Comparison of ENCODE assay signal across 14 cellular contexts in the genomic region with DNA sequence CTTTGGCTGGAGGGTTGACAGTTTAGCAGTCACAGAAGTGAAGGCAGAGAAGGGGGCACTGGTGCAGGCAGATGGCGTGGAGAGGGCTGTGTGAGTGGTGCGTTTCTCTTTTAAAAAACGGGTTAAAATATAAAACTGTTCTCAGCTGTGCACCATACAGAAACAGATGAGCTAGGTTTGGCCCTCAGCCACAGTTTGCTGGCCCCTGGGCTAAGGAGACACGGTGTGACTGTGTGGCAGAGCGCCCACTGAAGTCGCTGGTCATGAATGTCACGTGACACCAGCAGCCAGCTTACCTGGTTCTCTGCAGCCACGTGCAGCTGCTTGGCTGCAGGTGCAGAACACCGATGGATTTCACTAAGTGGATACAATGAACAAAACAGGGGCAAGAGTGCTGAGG. TPM values are rescaled to one million over a fixed set of nuclear protein-coding genes. Genes with fewer than 3 reads are reported as not detected.
DNase-seq lines count a peak whose midpoint lies in the region; ATAC-seq lines count a peak whose summit lies in the region.
"Had no signal": no experiment of that assay in that cellular context is flagged by ENCODE, and none has a peak within 500 bp of the region (broad histone marks: within the 10 kb centered on the region; RNA-seq: fewer than 3 reads in every experiment).

No MANE protein-coding gene starts in this region.

- H3K36me3 Mint-ChIP-seq in activated T-cell treated with anti-CD3 and anti-CD28 coated beads, Interleukin-2, amount 50 U/mL, for 72 hours (ENCODE audit: insufficient read depth in 2 of 2) = peaks cover 18 to 28% of the 10 kb centered on the region in 2 donors
- H3K36me3 Mint-ChIP-seq in central memory CD8-positive, alpha-beta T cell (ENCODE audit: insufficient read depth) = peaks cover 64% of the 10 kb centered on the region
- peaks cover 94% of the 10 kb centered on the region for H3K36me3 Mint-ChIP-seq in stimulated activated effector memory CD8-positive, alpha-beta T cell treated with anti-CD3 and anti-CD28 coated beads, Interleukin-12 subunit alpha, Interleukin-12 subunit beta, amount 100 ng/mL, for 72 hours
- H3K36me3 Mint-ChIP-seq in natural killer cell treated with Interleukin-12 subunit alpha and Interleukin-12 subunit beta and Interleukin-15 and Interleukin-18, amount 100 ng/mL, for 72 hours = peaks cover 48% of the 10 kb centered on the region

- no peak overlapping the region for H3K4me3 Mint-ChIP-seq in activated T-cell treated with anti-CD3 and anti-CD28 coated beads, Interleukin-2, amount 50 U/mL, for 72 hours
- H3K4me3 Mint-ChIP-seq in central memory CD8-positive, alpha-beta T cell = no peak overlapping the region
- H3K4me3 Mint-ChIP-seq in stimulated activated effector memory CD8-positive, alpha-beta T cell treated with anti-CD3 and anti-CD28 coated beads, Interleukin-12 subunit alpha, Interleukin-12 subunit beta, amount 100 ng/mL, for 72 hours = no peak overlapping the region
- H3K4me3 Mint-ChIP-seq in natural killer cell treated with Interleukin-12 subunit alpha and Interleukin-12 subunit beta and Interleukin-15 and Interleukin-18, amount 100 ng/mL, for 72 hours = no peak overlapping the region

- no peak for ATAC-seq in activated T-cell treated with anti-CD3 and anti-CD28 coated beads, Interleukin-2, amount 50 U/mL, for 72 hours (replicated peaks in 1 of 2)
- ATAC-seq in central memory CD8-positive, alpha-beta T cell (replicated peaks; ENCODE audit: extremely low read depth, poor library complexity, severe bottlenecking) = no peak
- ATAC-seq in stimulated activated effector memory CD8-positive, alpha-beta T cell treated with anti-CD3 and anti-CD28 coated beads, Interleukin-12 subunit alpha, Interleukin-12 subunit beta, amount 100 ng/mL, for 72 hours = no peak
- ATAC-seq in natural killer cell treated with Interleukin-12 subunit alpha and Interleukin-12 subunit beta and Interleukin-15 and Interleukin-18, amount 100 ng/mL, for 72 hours = no peak

- H3K4me1 Mint-ChIP-seq in activated T-cell treated with anti-CD3 and anti-CD28 coated beads, Interleukin-2, amount 50 U/mL, for 72 hours (ENCODE audit: low read depth) = peaks cover 13% of the 10 kb centered on the region
- peaks cover 37% of the 10 kb centered on the region for H3K4me1 Mint-ChIP-seq in central memory CD8-positive, alpha-beta T cell
- H3K4me1 Mint-ChIP-seq in stimulated activated effector memory CD8-positive, alpha-beta T cell treated with anti-CD3 and anti-CD28 coated beads, Interleukin-12 subunit alpha, Interleukin-12 subunit beta, amount 100 ng/mL, for 72 hours = peaks cover 27% of the 10 kb centered on the region
- peaks cover 16 to 17% of the 10 kb centered on the region in 2 donors for H3K4me1 Mint-ChIP-seq in natural killer cell treated with Interleukin-12 subunit alpha and Interleukin-12 subunit beta and Interleukin-15 and Interleukin-18, amount 100 ng/mL, for 72 hours (ENCODE audit: low read depth in 2 of 2)

- no peaks in the 10 kb centered on the region for H3K9me3 Mint-ChIP-seq in activated T-cell treated with anti-CD3 and anti-CD28 coated beads, Interleukin-2, amount 50 U/mL, for 72 hours
- no peaks in the 10 kb centered on the region for H3K9me3 Mint-ChIP-seq in central memory CD8-positive, alpha-beta T cell
- no peaks in the 10 kb centered on the region for H3K9me3 Mint-ChIP-seq in stimulated activated effector memory CD8-positive, alpha-beta T cell treated with anti-CD3 and anti-CD28 coated beads, Interleukin-12 subunit alpha, Interleukin-12 subunit beta, amount 100 ng/mL, for 72 hours
- H3K9me3 Mint-ChIP-seq in natural killer cell treated with Interleukin-12 subunit alpha and Interleukin-12 subunit beta and Interleukin-15 and Interleukin-18, amount 100 ng/mL, for 72 hours = no peaks in the 10 kb centered on the region

- H3K27me3 Mint-ChIP-seq in activated T-cell treated with anti-CD3 and anti-CD28 coated beads, Interleukin-2, amount 50 U/mL, for 72 hours (ENCODE audit: low read depth) = no peaks in the 10 kb centered on the region
- no peaks in the 10 kb centered on the region for H3K27me3 Mint-ChIP-seq in central memory CD8-positive, alpha-beta T cell
- no peaks in the 10 kb centered on the region for H3K27me3 Mint-ChIP-seq in natural killer cell treated with Interleukin-12 subunit alpha and Interleukin-12 subunit beta and Interleukin-15 and Interleukin-18, amount 100 ng/mL, for 72 hours

- DNase-seq in activated T-cell treated with anti-CD3 and anti-CD28 coated beads, Interleukin-2, amount 50 U/mL, for 72 hours = no peak
- DNase-seq in activated T-cell treated with anti-CD3 and anti-CD28 coated beads for 4 hours (no peak), NCI-H2029 treated with DMSO at 0.1 percent for 48 hours (lab: John Stamatoyannopoulos, UW) (peak; percentile 9), NOMO-1 (lab: John Stamatoyannopoulos, UW; ENCODE audit: unreplicated experiment in 2 of 2) (no peak), superior temporal gyrus (ENCODE audit: extremely low spot score) (no peak)
- DNase-seq in central memory CD8-positive, alpha-beta T cell (ENCODE audit: low spot score in 2 of 2) = no peak
- no peak for DNase-seq in stimulated activated effector memory CD8-positive, alpha-beta T cell treated with anti-CD3 and anti-CD28 coated beads, Interleukin-12 subunit alpha, Interleukin-12 subunit beta, amount 100 ng/mL, for 72 hours (ENCODE audit: low spot score in 2 of 2)
- no peak for DNase-seq in natural killer cell treated with Interleukin-12 subunit alpha and Interleukin-12 subunit beta and Interleukin-15 and Interleukin-18, amount 100 ng/mL, for 72 hours (ENCODE audit: low spot score)
- DNase-seq: COR-L47, DMS153, NCI-H1092, NCI-H1694, NCI-H2171, NCI-H774 had no signal

- H3K27ac Mint-ChIP-seq in activated T-cell treated with anti-CD3 and anti-CD28 coated beads, Interleukin-2, amount 50 U/mL, for 72 hours = peak overlapping the region; percentile 54
- peak overlapping the region; percentile 67 for H3K27ac Mint-ChIP-seq in central memory CD8-positive, alpha-beta T cell (ENCODE audit: low read depth)
- H3K27ac Mint-ChIP-seq in stimulated activated effector memory CD8-positive, alpha-beta T cell treated with anti-CD3 and anti-CD28 coated beads, Interleukin-12 subunit alpha, Interleukin-12 subunit beta, amount 100 ng/mL, for 72 hours = peak overlapping the region; percentile 48
- no peak overlapping the region for H3K27ac Mint-ChIP-seq in natural killer cell treated with Interleukin-12 subunit alpha and Interleukin-12 subunit beta and Interleukin-15 and Interleukin-18, amount 100 ng/mL, for 72 hours

RNA-seq across cellular contexts. Expression of gene ZNF746, which starts 7.5 kb away (rescaled TPM):
- 10 to 100 TPM; 20.3 to 21.9 TPM for total RNA-seq in activated T-cell treated with anti-CD3 and anti-CD28 coated beads, Interleukin-2, amount 50 U/mL, for 72 hours
- 10 to 100 TPM; 27.2 to 39.2 TPM for total RNA-seq in natural killer cell treated with Interleukin-12 subunit alpha and Interleukin-12 subunit beta and Interleukin-15 and Interleukin-18, amount 100 ng/mL, for 72 hours

RNA-seq across cellular contexts. Expression of gene ZNF777, which starts 29.2 kb away (rescaled TPM):
- total RNA-seq in activated T-cell treated with anti-CD3 and anti-CD28 coated beads, Interleukin-2, amount 50 U/mL, for 72 hours = 10 to 100 TPM; 19.0 to 19.5 TPM
- 10 to 100 TPM; 12.8 to 15.6 TPM for total RNA-seq in natural killer cell treated with Interleukin-12 subunit alpha and Interleukin-12 subunit beta and Interleukin-15 and Interleukin-18, amount 100 ng/mL, for 72 hours

Comparison
In these comparisons a context has a peak if more than half of its experiments do, and no peak if none do; other contexts are left out.
1. H3K27ac Mint-ChIP-seq: peak in activated T-cell treated with anti-CD3 and anti-CD28 coated beads, Interleukin-2, amount 50 U/mL, for 72 hours (single experiment), central memory CD8-positive, alpha-beta T cell (single experiment) and stimulated activated effector memory CD8-positive, alpha-beta T cell treated with anti-CD3 and anti-CD28 coated beads, Interleukin-12 subunit alpha, Interleukin-12 subunit beta, amount 100 ng/mL, for 72 hours (single experiment); none in natural killer cell treated with Interleukin-12 subunit alpha and Interleukin-12 subunit beta and Interleukin-15 and Interleukin-18, amount 100 ng/mL, for 72 hours (0 of 2).